In genomic region chr11:31968774-31969433, GRCh38 we compare ENCODE assay signal across 16 cellular contexts.
DNase-seq lines count a peak whose midpoint lies in the region; ATAC-seq, FAIRE-seq and TF ChIP-seq lines count a peak whose summit lies in the region.
"Had no signal": no experiment of that assay in that cellular context is flagged by ENCODE, and none has a peak within 500 bp of the region (broad histone marks: within the 10 kb centered on the region; RNA-seq: fewer than 3 reads in every experiment).

No MANE protein-coding gene starts in this region.

- H3K4me3 ChIP-seq in RWPE2 (ENCODE audit: severe bottlenecking) (no peak overlapping the region), foreskin fibroblast (ENCODE audit: low read depth in 1 of 2, low read length in 2 of 2) (no peak overlapping the region)

- no peak overlapping the region for H3K27ac ChIP-seq in RWPE2 (ENCODE audit: poor library complexity, severe bottlenecking)

- no peaks in the 10 kb centered on the region for H3K36me3 ChIP-seq in RWPE2 (ENCODE audit: low read depth)

- no peak for TF ChIP-seq POLR2A in H54 (IDR thresholded peaks at IDR 0.05; ENCODE audit: low read depth, low read length)

- peak; percentile 85 for DNase-seq in A172 (ENCODE audit: low spot score)
- DNase-seq in H54 (ENCODE audit: insufficient read length, low spot score), result peak; percentile 35
- no peak for DNase-seq in RWPE2 (ENCODE audit: low spot score)
- peak; percentile 29 to 59 for DNase-seq in foreskin fibroblast
- no peak for DNase-seq in UCSD-AML1 (lab: John Stamatoyannopoulos, UW; ENCODE audit: unreplicated experiment)
- no peak for DNase-seq in NOMO-1 (lab: John Stamatoyannopoulos, UW; ENCODE audit: unreplicated experiment in 2 of 2)
- DNase-seq in NCI-H748 treated with DMSO at 0.1 percent for 48 hours (lab: John Stamatoyannopoulos, UW), result no peak
- DNase-seq: activated CD4-positive, alpha-beta memory T cell treated with anti-CD3 and anti-CD28 coated beads, Interleukin-2, amount 10 ng/mL, durations not matched to agents 7 days and 5 days; H9; immature natural killer cell; Kasumi-1; NCI-H2227 treated with DMSO at 0.1 percent for 48 hours; T-cell had no signal

- no peaks in the 10 kb centered on the region for H3K27me3 ChIP-seq in RWPE2 (ENCODE audit: insufficient read depth, poor library complexity, severe bottlenecking)

- TF ChIP-seq CTCF in RWPE2 (IDR thresholded peaks at IDR 0.05; ENCODE audit: poor library complexity, severe bottlenecking), result no peak
- no peak for TF ChIP-seq CTCF in foreskin fibroblast (IDR thresholded peaks at IDR 0.05; ENCODE audit: low read depth, low read length)

- ATAC-seq in RWPE2 (ENCODE audit: low read depth), result peak; percentile 44; the same call in 1 of the 3 replicates
- no peak for ATAC-seq in HG03039 (IDR thresholded peaks at IDR 0.05; ENCODE audit: unreplicated experiment)
- ATAC-seq: natural killer cell treated with Interleukin-12 subunit alpha and Interleukin-12 subunit beta and Interleukin-15 and Interleukin-18, amount 100 ng/mL, for 72 hours; T-cell had no signal

- no peaks in the 10 kb centered on the region for H3K4me1 ChIP-seq in RWPE2 (ENCODE audit: insufficient read depth, poor library complexity, severe bottlenecking)

- no peaks in the 10 kb centered on the region for H3K9me3 ChIP-seq in RWPE2 (ENCODE audit: severe bottlenecking)

- no peak for FAIRE-seq in H54 (lab: Jason Lieb, UNC)
- FAIRE-seq: endometrium had no signal

Comparison
In these comparisons a context has a peak if more than half of its experiments do, and no peak if none do; other contexts are left out.
1. DNase-seq: peak in A172 (single experiment), H54 (single experiment) and foreskin fibroblast (2 of 2); none in RWPE2 (single experiment), UCSD-AML1 (single experiment), NOMO-1 (0 of 2) and NCI-H748 treated with DMSO at 0.1 percent for 48 hours (single experiment).